ENCODE assay signal across 18 cellular contexts in the genomic region with DNA sequence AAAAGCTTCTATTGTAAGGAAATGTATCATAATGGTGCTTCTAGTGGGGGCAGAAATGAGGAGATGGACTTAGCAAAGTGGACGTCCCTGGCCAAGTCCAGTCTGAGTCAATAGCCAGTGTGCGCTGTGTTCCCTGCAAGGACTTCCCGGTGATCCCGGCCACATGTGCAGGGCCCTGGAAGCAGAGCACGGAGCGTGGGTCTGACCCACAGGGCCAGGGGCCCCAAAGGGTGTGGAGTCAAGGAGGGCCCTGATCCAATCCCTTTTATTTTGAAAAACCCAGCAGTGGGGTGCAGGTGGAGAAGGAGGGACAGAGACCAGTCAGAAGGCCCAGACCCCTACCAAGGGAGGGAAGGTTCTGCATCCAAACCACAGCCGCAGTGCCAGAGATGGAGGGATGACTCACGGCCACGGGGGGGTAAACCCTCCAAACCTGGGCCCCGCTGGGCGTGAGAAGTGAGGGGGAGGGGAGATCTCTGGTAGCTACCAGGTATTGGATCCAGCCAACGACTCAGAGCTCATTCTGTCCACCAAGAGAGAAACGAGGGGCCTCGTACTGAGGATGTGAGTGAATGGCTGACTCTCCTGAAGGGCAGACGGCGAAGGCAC. TPM values are rescaled to one million over a fixed set of nuclear protein-coding genes. Genes with fewer than 3 reads are reported as not detected.
DNase-seq lines count a peak whose midpoint lies in the region; ATAC-seq and TF ChIP-seq lines count a peak whose summit lies in the region.
"Had no signal": no experiment of that assay in that cellular context is flagged by ENCODE, and none has a peak within 500 bp of the region (broad histone marks: within the 10 kb centered on the region; RNA-seq: fewer than 3 reads in every experiment).

No MANE protein-coding gene starts in this region.

- H3K27ac ChIP-seq in DND-41 (ENCODE audit: low read length): no peak overlapping the region
- no peak overlapping the region for H3K27ac ChIP-seq in esophagus muscularis mucosa (replicated peaks in 1 of 4)
- H3K27ac ChIP-seq: BLaER1 treated with 17β-estradiol and CSF1 and Interleukin-3, amounts not matched to agents 10 nM and 100 nM; HL-60 had no signal

- no peak overlapping the region for H2AFZ ChIP-seq in DND-41 (ENCODE audit: low read depth, low read length)

- H3K27me3 Mint-ChIP-seq in activated CD4-positive, alpha-beta T cell treated with anti-CD3 and anti-CD28 coated beads for 36 hours: no peaks in the 10 kb centered on the region
- no peaks in the 10 kb centered on the region for H3K27me3 Mint-ChIP-seq in MCF 10A (ENCODE audit: insufficient read depth, unreplicated experiment)
- H3K27me3 Mint-ChIP-seq: CD4-positive, CD25-positive, alpha-beta regulatory T cell had no signal

- POLR2A ChIA-PET in activated CD4-positive, alpha-beta T cell treated with anti-CD3 and anti-CD28 coated beads for 36 hours (lab: Charles Lee): no interaction called here
- POLR2A ChIA-PET in MCF 10A (lab: Yijun Ruan, JAX): no interaction called here

- H3K4me1 ChIP-seq in DND-41 (ENCODE audit: insufficient read depth, low read length) (peaks cover 21% of the 10 kb centered on the region), esophagus muscularis mucosa (peaks cover 0 to 6% (median 3%) of the 10 kb centered on the region in 4 donors)
- H3K4me1 ChIP-seq: HAP-1 had no signal

- H3K9me3 Mint-ChIP-seq in activated CD4-positive, alpha-beta T cell treated with anti-CD3 and anti-CD28 coated beads for 36 hours (ENCODE audit: low read depth): no peaks in the 10 kb centered on the region
- no peaks in the 10 kb centered on the region for H3K9me3 Mint-ChIP-seq in MCF 10A (ENCODE audit: unreplicated experiment)
- H3K9me3 Mint-ChIP-seq: CD4-positive, CD25-positive, alpha-beta regulatory T cell had no signal

- no peak for TF ChIP-seq EP300 in esophagus muscularis mucosa (IDR thresholded peaks at IDR 0.05)

- no peak for ATAC-seq in activated CD4-positive, alpha-beta T cell treated with anti-CD3 and anti-CD28 coated beads for 36 hours
- ATAC-seq in DND-41 (ENCODE audit: insufficient read depth, low read depth): no peak
- ATAC-seq in GM21447 (IDR thresholded peaks at IDR 0.05; ENCODE audit: unreplicated experiment): no peak

- H3K27me3 ChIP-seq in DND-41 (ENCODE audit: insufficient read depth, low read length, poor library complexity) (no peaks in the 10 kb centered on the region), esophagus muscularis mucosa (no peaks in the 10 kb centered on the region)
- H3K27me3 ChIP-seq: BLaER1 treated with 17β-estradiol and CSF1 and Interleukin-3, amounts not matched to agents 10 nM and 100 nM had no signal

- intact Hi-C loops in activated CD4-positive, alpha-beta T cell treated with anti-CD3 and anti-CD28 coated beads for 36 hours (cut with DNase I, micrococcal nuclease): no loop called here
- intact Hi-C loops in esophagus muscularis mucosa (cut with DNase I): no loop called here
- intact Hi-C loops in MCF 10A (cut with micrococcal nuclease): no loop called here

- H3K36me3 Mint-ChIP-seq in activated CD4-positive, alpha-beta T cell treated with anti-CD3 and anti-CD28 coated beads for 36 hours (ENCODE audit: low read depth): no peaks in the 10 kb centered on the region
- no peaks in the 10 kb centered on the region for H3K36me3 Mint-ChIP-seq in MCF 10A (ENCODE audit: insufficient read depth, unreplicated experiment)
- H3K36me3 Mint-ChIP-seq: CD4-positive, CD25-positive, alpha-beta regulatory T cell had no signal

- peak; percentile 35 for DNase-seq in activated CD4-positive, alpha-beta T cell treated with anti-CD3 and anti-CD28 coated beads for 36 hours
- DNase-seq in activated CD4-positive, alpha-beta T cell treated with anti-CD3 and anti-CD28 coated beads for 1 hour: no peak
- peak; percentile 20 for DNase-seq in DND-41
- peak; percentile 58 for DNase-seq in NB4 (ENCODE audit: low read depth)
- peak; percentile 86 for DNase-seq in esophagus muscularis mucosa (ENCODE audit: extremely low spot score)
- no peak for DNase-seq in MCF 10A (ENCODE audit: unreplicated experiment)
- no peak for DNase-seq in erythroblast (lab: John Stamatoyannopoulos, UW)
- DNase-seq: 8988T; Calu3; CD4-positive, CD25-positive, alpha-beta regulatory T cell; DMS 273 treated with DMSO at 0.1 percent for 48 hours; DMS79; GDM1; GOT3 had no signal

- H3K79me2 ChIP-seq in DND-41 (ENCODE audit: insufficient read depth, low read length): no peaks in the 10 kb centered on the region

- no peak overlapping the region for H3K27ac Mint-ChIP-seq in activated CD4-positive, alpha-beta T cell treated with anti-CD3 and anti-CD28 coated beads for 36 hours
- no peak overlapping the region for H3K27ac Mint-ChIP-seq in MCF 10A (ENCODE audit: low read depth, unreplicated experiment)

- BruUV-seq in MCF 10A (replicated peaks; lab: Mats Ljungman, UMichigan): no TSS peak

- no peak overlapping the region for H3K4me3 Mint-ChIP-seq in activated CD4-positive, alpha-beta T cell treated with anti-CD3 and anti-CD28 coated beads for 36 hours
- no peak overlapping the region for H3K4me3 Mint-ChIP-seq in MCF 10A (ENCODE audit: unreplicated experiment)
- H3K4me3 Mint-ChIP-seq: CD4-positive, CD25-positive, alpha-beta regulatory T cell had no signal

- H3K4me2 ChIP-seq in DND-41 (ENCODE audit: insufficient read depth, low read length): no peak overlapping the region
- H3K4me2 ChIP-seq: BLaER1 treated with 17β-estradiol and CSF1 and Interleukin-3, amounts not matched to agents 10 nM and 100 nM had no signal

- TF ChIP-seq POLR2A in NB4 (IDR thresholded peaks at IDR 0.05; ENCODE audit: extremely low read depth, insufficient read length) (no peak), esophagus muscularis mucosa (IDR thresholded peaks at IDR 0.05; ENCODE audit: low read depth) (no peak), erythroblast (IDR thresholded peaks at IDR 0.05; ENCODE audit: low read length) (no peak)

- H3K4me3 ChIP-seq in DND-41 (ENCODE audit: low read depth in 1 of 2, low read length in 2 of 2) (no peak overlapping the region), NB4 (ENCODE audit: low read depth, low read length) (no peak overlapping the region), esophagus muscularis mucosa (no peak overlapping the region)
- H3K4me3 ChIP-seq: BLaER1 treated with 17β-estradiol and CSF1 and Interleukin-3, amounts not matched to agents 10 nM and 100 nM; HAP-1 had no signal

- H3K9ac ChIP-seq in DND-41 (ENCODE audit: low read depth, low read length): no peak overlapping the region
- H3K9ac ChIP-seq: BLaER1 treated with 17β-estradiol and CSF1 and Interleukin-3, amounts not matched to agents 10 nM and 100 nM had no signal

- H4K20me1 ChIP-seq in DND-41 (ENCODE audit: insufficient read depth, low read length): no peaks in the 10 kb centered on the region
- H4K20me1 ChIP-seq: BLaER1 treated with 17β-estradiol and CSF1 and Interleukin-3, amounts not matched to agents 10 nM and 100 nM had no signal

- H3K4me1 Mint-ChIP-seq in activated CD4-positive, alpha-beta T cell treated with anti-CD3 and anti-CD28 coated beads for 36 hours: peaks cover 20% of the 10 kb centered on the region
- H3K4me1 Mint-ChIP-seq in MCF 10A (ENCODE audit: insufficient read depth, unreplicated experiment): peaks cover 7% of the 10 kb centered on the region

- 91% methylated on average over 13 of the region's 16 CpGs for WGBS in esophagus muscularis mucosa

- CTCF ChIA-PET in activated CD4-positive, alpha-beta T cell treated with anti-CD3 and anti-CD28 coated beads for 36 hours (lab: Charles Lee): no interaction called here
- CTCF ChIA-PET in MCF 10A (lab: Yijun Ruan, JAX): no interaction called here

- no peaks in the 10 kb centered on the region for H3K36me3 ChIP-seq in DND-41 (ENCODE audit: insufficient read depth, low read length)
- no peaks in the 10 kb centered on the region for H3K36me3 ChIP-seq in esophagus muscularis mucosa
- H3K36me3 ChIP-seq: BLaER1 treated with 17β-estradiol and CSF1 and Interleukin-3, amounts not matched to agents 10 nM and 100 nM; HAP-1 had no signal

- H3K9me3 ChIP-seq in DND-41 (ENCODE audit: insufficient read depth, low read length, severe bottlenecking): no peaks in the 10 kb centered on the region
- H3K9me3 ChIP-seq in esophagus muscularis mucosa: no peaks in the 10 kb centered on the region
- H3K9me3 ChIP-seq: HAP-1 had no signal

- no peak for TF ChIP-seq CTCF in DND-41 (IDR thresholded peaks at IDR 0.05; ENCODE audit: borderline replicate concordance, extremely low read depth, low read length, poor library complexity, severe bottlenecking)
- TF ChIP-seq CTCF in NB4 (IDR thresholded peaks at IDR 0.05; ENCODE audit: low read depth, low read length): no peak
- no peak for TF ChIP-seq CTCF in esophagus muscularis mucosa (IDR thresholded peaks at IDR 0.05)
- no peak for TF ChIP-seq CTCF in MCF 10A (IDR thresholded peaks at IDR 0.05; ENCODE audit: unreplicated experiment)

RNA-seq across cellular contexts. Expression of gene VIPR2, which starts 57.2 kb away (rescaled TPM):
- total RNA-seq in activated CD4-positive, alpha-beta T cell treated with anti-CD3 and anti-CD28 coated beads for 36 hours: under 1 TPM; 0.42 to 0.50 TPM
- total RNA-seq in esophagus muscularis mucosa (10 to 100 TPM in 2 of 4 donors, 1 to 10 TPM in 2; 9.3 to 16.6 (median 12.1) TPM), MCF 10A (2022) (not detected in 2 replicates)
- total RNA-seq: Calu3; CD4-positive, CD25-positive, alpha-beta regulatory T cell had no signal

Comparison
In these comparisons a context has a peak if more than half of its experiments do, and no peak if none do; other contexts are left out.
1. DNase-seq: peak in activated CD4-positive, alpha-beta T cell treated with anti-CD3 and anti-CD28 coated beads for 36 hours (single experiment), DND-41 (single experiment), NB4 (single experiment) and esophagus muscularis mucosa (single experiment); none in activated CD4-positive, alpha-beta T cell treated with anti-CD3 and anti-CD28 coated beads for 1 hour (single experiment), MCF 10A (single experiment) and erythroblast (0 of 2).
2. RNA of gene VIPR2, which starts 57.2 kb away (total RNA-seq): 9.3 to 16.6 TPM in esophagus muscularis mucosa; 0.42 to 0.50 TPM in activated CD4-positive, alpha-beta T cell treated with anti-CD3 and anti-CD28 coated beads for 36 hours and not detected in MCF 10A; every median in the first group is over 4 times any median in the second.